Comparison of ENCODE assay signal across 27 cellular contexts in the genomic region with DNA sequence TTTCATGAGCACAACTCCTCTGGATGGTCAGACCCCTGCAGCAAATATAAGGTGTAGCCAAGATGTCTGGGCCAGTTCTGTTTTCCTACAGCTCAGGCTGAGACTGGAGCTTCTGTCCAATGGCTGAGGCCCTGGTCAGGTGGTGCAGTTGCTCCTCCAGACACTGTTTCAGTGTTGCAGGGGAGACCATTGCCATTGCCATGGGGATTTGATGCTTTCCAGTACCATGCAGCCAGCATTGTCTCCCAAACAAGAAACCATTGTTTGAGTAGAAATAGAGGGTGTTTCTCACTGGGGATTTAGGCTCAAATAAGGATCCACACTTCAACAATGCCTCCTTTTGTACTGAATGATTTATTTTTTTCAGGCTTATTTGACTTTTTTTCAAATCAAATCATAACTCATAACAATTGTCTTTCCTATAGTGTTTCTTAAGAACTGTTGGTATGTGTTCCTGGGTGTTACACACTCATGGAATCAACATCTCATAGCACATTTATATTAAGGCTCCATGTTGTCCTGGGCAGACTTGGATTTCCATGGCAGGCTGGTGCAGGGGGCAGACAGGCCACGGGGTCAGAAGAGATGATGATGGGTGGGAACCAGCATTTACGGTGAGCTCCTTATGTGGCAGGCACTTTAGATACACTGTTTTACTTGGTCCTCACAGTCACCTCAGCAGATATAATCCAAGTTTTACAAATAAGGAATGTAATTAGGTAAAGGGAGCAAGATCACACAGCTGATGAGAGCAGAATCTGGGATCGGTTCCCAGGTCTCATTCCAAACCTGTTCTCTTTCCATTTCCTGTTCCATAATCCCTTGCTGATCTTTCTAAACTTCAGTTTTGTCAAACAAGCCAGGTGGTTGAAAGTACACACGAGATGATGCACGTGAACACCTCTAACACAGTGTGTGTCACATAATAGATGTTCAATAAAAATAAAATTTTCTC.
A peak's percentile ranks its signal among the peaks of the same experiment; 100 is the strongest.
DNase-seq lines count a peak whose midpoint lies in the region; ATAC-seq lines count a peak whose summit lies in the region.
"Had no signal": no experiment of that assay in that cellular context is flagged by ENCODE, and none has a peak within 500 bp of the region (broad histone marks: within the 10 kb centered on the region; RNA-seq: fewer than 3 reads in every experiment).

No MANE protein-coding gene starts in this region.

- peak overlapping the region; percentile 98 for H3K27ac ChIP-seq in temporal lobe (ENCODE audit: low read depth, low read length)
- H3K27ac ChIP-seq: KMS-11, psoas muscle, skin epidermis had no signal

- no peak for ATAC-seq in HG02884 (IDR thresholded peaks at IDR 0.05; ENCODE audit: unreplicated experiment)
- ATAC-seq: activated CD4-positive, alpha-beta T cell treated with anti-CD3 and anti-CD28 coated beads for 36 hours; HCT116; left lobe of liver; psoas muscle; stimulated activated effector memory CD8-positive, alpha-beta T cell treated with anti-CD3 and anti-CD28 coated beads, Interleukin-12 subunit alpha, Interleukin-12 subunit beta, amount 100 ng/mL, for 72 hours; T-cell had no signal

- DNase-seq in SK-N-DZ (ENCODE audit: low spot score) = peak; percentile 45
- DNase-seq in epidermal melanocyte (ENCODE audit: insufficient read length, low spot score) = peak; percentile 34
- peak; percentile 91 for DNase-seq in midbrain (lab: John Stamatoyannopoulos, UW)
- no peak for DNase-seq in SIG-M5 (lab: John Stamatoyannopoulos, UW)
- no peak for DNase-seq in NCI-H524 (lab: John Stamatoyannopoulos, UW)
- DNase-seq: activated CD4-positive, alpha-beta T cell treated with anti-CD3 and anti-CD28 coated beads for 36 hours; activated CD8-positive, alpha-beta memory T cell treated with anti-CD3 and anti-CD28 coated beads for 24 hours; activated naive CD4-positive, alpha-beta T cell treated with Interleukin-2 at 50 U/mL for 16 hours; activated T-cell treated with anti-CD3 and anti-CD28 coated beads, Interleukin-2, amount 50 U/mL, for 48 hours; amniotic stem cell; CD4-positive, alpha-beta T cell; DMS 273 treated with DMSO at 0.1 percent for 48 hours; effector memory CD4-positive, alpha-beta T cell; NCI-H187 treated with DMSO at 0.1 percent for 48 hours; NCI-H748 treated with DMSO at 0.1 percent for 48 hours; OCI-M1; psoas muscle; Right ventricle myocardium superior; stimulated activated CD4-positive, alpha-beta T cell treated with anti-CD3 and anti-CD28 coated beads, Interleukin-1b, Interleukin-23, amount 100 ng/mL, for 48 hours; T-cell had no signal

Comparison
In these comparisons a context has a peak if more than half of its experiments do, and no peak if none do; other contexts are left out.
1. DNase-seq: peak in SK-N-DZ (single experiment), epidermal melanocyte (single experiment) and midbrain (single experiment); none in SIG-M5 (single experiment) and NCI-H524 (0 of 2).